32 cellular contexts compared by ENCODE assay signal in genomic region chr1:233975486-233975885, GRCh38.
"Had no signal": no experiment of that assay in that cellular context is flagged by ENCODE, and none has a peak within 500 bp of the region (broad histone marks: within the 10 kb centered on the region; RNA-seq: fewer than 3 reads in every experiment).

No MANE protein-coding gene starts in this region.

- DNase-seq: activated CD4-positive, alpha-beta memory T cell treated with anti-CD3 and anti-CD28 coated beads for 36 hours; activated CD4-positive, alpha-beta T cell treated with anti-CD3 and anti-CD28 coated beads for 4 hours; activated CD4-positive, alpha-beta T cell treated with anti-CD3 and anti-CD28 coated beads, Interleukin-2, amount 10 ng/mL, durations not matched to agents 24 days and 14 days; activated CD4-positive, alpha-beta T cell treated with anti-CD3 and anti-CD28 coated beads, Interleukin-2, amount 50 U/mL, for 1 hour; activated CD4-positive, alpha-beta T cell treated with anti-CD3 and anti-CD28 coated beads, Interleukin-2, amount 50 U/mL, for 4 hours; activated CD4-positive, CD25-positive, alpha-beta regulatory T cell; activated CD4-positive, CD25-positive, alpha-beta regulatory T cell treated with anti-CD3 and anti-CD28 coated beads, Interleukin-2, amount 50 U/mL, for 72 hours; activated CD8-positive, alpha-beta memory T cell treated with anti-CD3 and anti-CD28 coated beads, Interleukin-2, amount 50 U/mL, for 4 hours; activated CD8-positive, alpha-beta T cell treated with anti-CD3 and anti-CD28 coated beads for 36 hours; activated effector memory CD4-positive, alpha-beta T cell treated with anti-CD3 and anti-CD28 coated beads, Interleukin-2, amount 50 U/mL, for 16 hours; activated gamma-delta T cell treated with Interleukin-2 at 50 U/mL for 16 hours; activated naive CD4-positive, alpha-beta T cell; activated naive CD4-positive, alpha-beta T cell treated with anti-CD3 and anti-CD28 coated beads for 36 hours; activated naive CD4-positive, alpha-beta T cell treated with anti-CD3 and anti-CD28 coated beads, Interleukin-2, amount 50 U/mL, for 16 hours; activated naive CD8-positive, alpha-beta T cell treated with anti-CD3 and anti-CD28 coated beads for 36 hours; activated T-cell treated with anti-CD3 and anti-CD28 coated beads for 4 hours; activated T-cell treated with anti-CD3 and anti-CD28 coated beads, Interleukin-2, amount 50 U/mL, for 1 hour; activated T-cell treated with anti-CD3 and anti-CD28 coated beads, Interleukin-2, amount 50 U/mL, for 4 hours; activated T-cell treated with anti-CD3 and anti-CD28 coated beads, Interleukin-2, amount 50 U/mL, for 72 hours; adrenal gland; amniotic stem cell; anterior cingulate cortex; central memory CD4-positive, alpha-beta T cell; T-helper 1 cell; T-helper 2 cell; T-helper 9 cell; WERI-Rb-1 had no signal

- H3K27me3 ChIP-seq: adrenal gland, ascending aorta, cardiac muscle cell had no signal

- H3K36me3 ChIP-seq: adrenal gland, ascending aorta, cardiac muscle cell, WERI-Rb-1 had no signal

- H3K4me3 ChIP-seq: adrenal gland, ascending aorta, cardiac muscle cell had no signal

- H3K4me1 ChIP-seq: adrenal gland, ascending aorta had no signal

- H3K27ac ChIP-seq: adrenal gland, ascending aorta, cardiac muscle cell, WERI-Rb-1 had no signal

- ATAC-seq: activated CD8-positive, alpha-beta T cell treated with anti-CD3 and anti-CD28 coated beads for 36 hours; activated naive CD4-positive, alpha-beta T cell treated with anti-CD3 and anti-CD28 coated beads, Interleukin-2, amount 50 U/mL, for 72 hours; activated T-cell treated with anti-CD3 and anti-CD28 coated beads, Interleukin-2, amount 50 U/mL, for 4 hours; activated T-cell treated with anti-CD3 and anti-CD28 coated beads, Interleukin-2, amount 50 U/mL, for 72 hours; activated T-helper 17 cell treated with anti-CD3 and anti-CD28 coated beads, Interleukin-2, amount 50 U/mL, for 72 hours; WTC11 had no signal

- H3K9me3 ChIP-seq: adrenal gland, ascending aorta had no signal
